8 cellular contexts compared by ENCODE assay signal in genomic region chr10:100341953-100342626, GRCh38. TPM values are rescaled to one million over a fixed set of nuclear protein-coding genes. Genes with fewer than 3 reads are reported as not detected.
DNase-seq lines count a peak whose midpoint lies in the region; ATAC-seq and TF ChIP-seq lines count a peak whose summit lies in the region.

No MANE protein-coding gene starts in this region.

- ATAC-seq in lower lobe of right lung, result peak; percentile 59

- intact Hi-C loops in colonic mucosa (cut with DNase I) (loop anchor here (5.0 kb wide), 1 partner anchor 175 kb away; the partner anchor contains the start of gene SEC31B), lower lobe of right lung (cut with DNase I) (loop anchor here (5.0 kb wide), 1 partner anchor 90 kb away; no protein-coding TSS in a partner anchor)

- no peak overlapping the region for H3K27ac ChIP-seq in MM.1S (ENCODE audit: low read length)
- peak overlapping the region; percentile 64 for H3K27ac ChIP-seq in VCaP
- no peak overlapping the region for H3K27ac ChIP-seq in colonic mucosa
- H3K27ac ChIP-seq in lower lobe of right lung, result no peak overlapping the region
- peak overlapping the region; percentile 86 for H3K27ac ChIP-seq in substantia nigra (ENCODE audit: low read depth, low read length, poor library complexity, severe bottlenecking)

- H3K79me2 ChIP-seq in MM.1S (ENCODE audit: low read length), result peaks cover 2% of the 10 kb centered on the region

- H3K4me3 ChIP-seq in MM.1S (ENCODE audit: low read length) (no peak overlapping the region), colonic mucosa (no peak overlapping the region), lower lobe of right lung (no peak overlapping the region)

- H3K9me3 ChIP-seq in MM.1S (replicated peaks; ENCODE audit: insufficient read depth, low read length) (no peaks in the 10 kb centered on the region), colonic mucosa (no peaks in the 10 kb centered on the region), lower lobe of right lung (no peaks in the 10 kb centered on the region)

- H3K4me1 ChIP-seq in MM.1S (ENCODE audit: low read length) (peaks cover 27% of the 10 kb centered on the region), colonic mucosa (no peaks in the 10 kb centered on the region), lower lobe of right lung (peaks cover 30% of the 10 kb centered on the region)

- no peaks in the 10 kb centered on the region for H3K9me2 ChIP-seq in MM.1S (replicated peaks; ENCODE audit: insufficient read depth, low read length)

- H4K20me1 ChIP-seq in MM.1S (ENCODE audit: insufficient read depth, low read length), result no peaks in the 10 kb centered on the region

- H3F3A ChIP-seq in MM.1S (ENCODE audit: insufficient read depth, low read length), result peaks cover 12% of the 10 kb centered on the region; the same call in 1 of the 2 replicates

- H3K36me3 ChIP-seq in MM.1S (replicated peaks; ENCODE audit: insufficient read depth, low read length), result no peaks in the 10 kb centered on the region
- H3K36me3 ChIP-seq in colonic mucosa, result no peaks in the 10 kb centered on the region
- no peaks in the 10 kb centered on the region for H3K36me3 ChIP-seq in lower lobe of right lung

- DNase-seq in SIG-M5 treated with dmso at 0.1 percent for 504 hours (lab: John Stamatoyannopoulos, UW; ENCODE audit: unreplicated experiment) (peak; percentile 49), SIG-M5 (lab: John Stamatoyannopoulos, UW) (no peak), MM.1S (peak; percentile 44), colonic mucosa (peak; percentile 72), lower lobe of right lung (no peak), substantia nigra (lab: John Stamatoyannopoulos, UW) (peak in 37 of 49 donors; percentile 19 to 76 (median 47)), cerebellar nuclear complex (lab: John Stamatoyannopoulos, UW) (no peak)

- H3K27me3 ChIP-seq in MM.1S (replicated peaks; ENCODE audit: insufficient read depth, low read length) (no peaks in the 10 kb centered on the region), colonic mucosa (no peaks in the 10 kb centered on the region), lower lobe of right lung (ENCODE audit: low read depth) (peaks cover 2% of the 10 kb centered on the region)

- H2AFZ ChIP-seq in MM.1S (ENCODE audit: low read length), result no peak overlapping the region

- TF ChIP-seq CTCF in MM.1S (IDR thresholded peaks at IDR 0.05; ENCODE audit: low read length), result peak; percentile 72
- TF ChIP-seq CTCF in VCaP (conservative IDR thresholded peaks at IDR 0.05), result peak; percentile 79
- TF ChIP-seq CTCF in colonic mucosa (IDR thresholded peaks at IDR 0.05), result peak; percentile 65
- TF ChIP-seq CTCF in lower lobe of right lung (IDR thresholded peaks at IDR 0.05), result peak; percentile 64

- H3K9ac ChIP-seq in MM.1S (ENCODE audit: low read length) (no peak overlapping the region), colonic mucosa (ENCODE audit: low read depth in 2 of 2, low read length in 2 of 2) (no peak overlapping the region)

- no peak overlapping the region for H3K4me2 ChIP-seq in MM.1S (ENCODE audit: low read depth, low read length)

RNA-seq across cellular contexts. Expression of gene SCD, which starts 4.9 kb away (rescaled TPM):
- total RNA-seq in colonic mucosa (100 to 1,000 TPM; 159 to 513 TPM), lower lobe of right lung (327 TPM)

RNA-seq across cellular contexts. Expression of gene PKD2L1, which starts 12.1 kb away (rescaled TPM):
- total RNA-seq in colonic mucosa (under 1 TPM; 0.50 to 0.52 TPM), lower lobe of right lung (3.4 TPM)

RNA-seq across cellular contexts. Expression of gene BLOC1S2, which starts 55.6 kb away (rescaled TPM):
- total RNA-seq in colonic mucosa (10 to 100 TPM; 20.6 to 21.5 TPM), lower lobe of right lung (45.4 TPM)

Comparison
In these comparisons a context has a peak if more than half of its experiments do, and no peak if none do; other contexts are left out.
1. DNase-seq: peak in SIG-M5 treated with dmso at 0.1 percent for 504 hours (single experiment), MM.1S (single experiment), colonic mucosa (single experiment) and substantia nigra (37 of 49); none in SIG-M5 (single experiment), lower lobe of right lung (single experiment) and cerebellar nuclear complex (0 of 2).
2. H3K27ac ChIP-seq: peak in VCaP (single experiment) and substantia nigra (single experiment); none in MM.1S (single experiment), colonic mucosa (single experiment) and lower lobe of right lung (single experiment).
3. Peak in every context shown above with its lines, with median percentiles within 50 percentile points of each other: CTCF ChIP-seq.